Comparison of ENCODE assay signal across 29 cellular contexts in the genomic region with DNA sequence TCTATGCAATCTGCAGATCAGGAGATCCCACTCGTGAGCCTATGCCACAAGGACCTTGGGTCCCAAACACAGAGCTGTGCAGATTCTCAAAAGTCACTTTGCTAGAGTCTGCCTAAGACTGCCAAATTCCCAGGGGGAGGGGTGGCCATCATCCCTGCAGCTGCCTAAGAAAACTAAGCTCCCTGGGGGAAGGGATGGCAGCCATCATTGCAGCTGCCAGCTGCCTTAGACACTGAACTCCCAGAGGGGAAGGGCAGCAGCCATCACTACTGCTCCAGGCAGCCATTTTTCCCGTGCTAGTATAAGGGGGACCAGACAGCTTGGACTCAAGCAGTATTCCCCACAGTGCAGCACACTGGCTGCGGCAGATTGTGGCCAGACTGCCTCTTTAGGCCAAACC.
"Had no signal": no experiment of that assay in that cellular context is flagged by ENCODE, and none has a peak within 500 bp of the region (broad histone marks: within the 10 kb centered on the region; RNA-seq: fewer than 3 reads in every experiment).

No MANE protein-coding gene starts in this region.

- H3K9me3 ChIP-seq: neutrophil, ovary, right lobe of liver, testis, thyroid gland had no signal

- H3K36me3 Mint-ChIP-seq: immature natural killer cell had no signal

- DNase-seq: hypothalamus; immature natural killer cell; kidney; left colon; left lung; lower lobe of right lung; mammary epithelial cell; mesenchymal stem cell; naive thymus-derived CD8-positive, alpha-beta T cell; ovary; right lobe of liver; stimulated activated CD4-positive, alpha-beta T cell treated with anti-CD3 and anti-CD28 coated beads, Interleukin-12 subunit alpha, Interleukin-12 subunit beta, amount 100 ng/mL, for 4 hours; stimulated activated CD4-positive, alpha-beta T cell treated with anti-CD3 and anti-CD28 coated beads, Interleukin-15, amount 100 ng/mL, for 24 hours; stimulated activated CD4-positive, alpha-beta T cell treated with anti-CD3 and anti-CD28 coated beads, Interleukin-2, amount 100 ng/mL, for 24 hours; stimulated activated CD4-positive, alpha-beta T cell treated with anti-CD3 and anti-CD28 coated beads, Interleukin-4, amount 100 ng/mL, for 1 hour; stimulated activated naive B cell treated with anti-CD40 and anti-IgM and Interleukin-4, amounts not matched to agents 10 μg/mL and 1 μg/mL and 100 μg/mL, for 72 hours; stimulated activated naive CD8-positive, alpha-beta T cell treated with anti-CD3 and anti-CD28 coated beads, Interleukin-15, Interleukin-2, amounts not matched to agents 100 U/mL and 50 U/mL, for 24 hours; stomach; testis; thyroid gland; transverse colon; upper lobe of left lung had no signal

- H3K36me3 ChIP-seq: left lung, lower lobe of right lung, neutrophil, ovary, right atrium auricular region, right lobe of liver, stomach, thyroid gland, transverse colon, upper lobe of left lung, vagina had no signal

- ATAC-seq: left colon; left lung; lower lobe of right lung; naive thymus-derived CD8-positive, alpha-beta T cell; right lobe of liver; stimulated activated naive B cell treated with anti-CD40 and anti-IgM and Interleukin-4, amounts not matched to agents 10 μg/mL and 1 μg/mL and 100 μg/mL, for 72 hours; stimulated activated naive CD8-positive, alpha-beta T cell treated with anti-CD3 and anti-CD28 coated beads, Interleukin-15, Interleukin-2, amounts not matched to agents 100 U/mL and 50 U/mL, for 24 hours had no signal

- H3K4me1 Mint-ChIP-seq: immature natural killer cell; naive thymus-derived CD8-positive, alpha-beta T cell; nephron; neural crest cell; stimulated activated naive B cell treated with anti-CD40 and anti-IgM and Interleukin-4, amounts not matched to agents 10 μg/mL and 1 μg/mL and 100 μg/mL, for 72 hours had no signal

- H3K27me3 Mint-ChIP-seq: progenitor cell of endocrine pancreas; stimulated activated naive B cell treated with anti-CD40 and anti-IgM and Interleukin-4, amounts not matched to agents 10 μg/mL and 1 μg/mL and 100 μg/mL, for 72 hours had no signal

- H3K27ac Mint-ChIP-seq: immature natural killer cell; naive thymus-derived CD8-positive, alpha-beta T cell; nephron; progenitor cell of endocrine pancreas; stimulated activated naive B cell treated with anti-CD40 and anti-IgM and Interleukin-4, amounts not matched to agents 10 μg/mL and 1 μg/mL and 100 μg/mL, for 72 hours had no signal

- H3K27me3 ChIP-seq: left lung, neutrophil, ovary, right atrium auricular region, right lobe of liver, stomach, testis, thyroid gland, transverse colon, upper lobe of left lung, vagina had no signal

- H3K4me1 ChIP-seq: left lung, lower lobe of right lung, right atrium auricular region, right lobe of liver, stomach, testis, thyroid gland, transverse colon, upper lobe of left lung, vagina had no signal

- H3K4me3 ChIP-seq: left lung, lower lobe of right lung, ovary, right atrium auricular region, right lobe of liver, skin epidermis, stomach, testis, thyroid gland, transverse colon, upper lobe of left lung, vagina had no signal

- H3K4me3 Mint-ChIP-seq: immature natural killer cell; nephron; neural crest cell; stimulated activated naive B cell treated with anti-CD40 and anti-IgM and Interleukin-4, amounts not matched to agents 10 μg/mL and 1 μg/mL and 100 μg/mL, for 72 hours had no signal
